16 cellular contexts compared by ENCODE assay signal in the genomic region with DNA sequence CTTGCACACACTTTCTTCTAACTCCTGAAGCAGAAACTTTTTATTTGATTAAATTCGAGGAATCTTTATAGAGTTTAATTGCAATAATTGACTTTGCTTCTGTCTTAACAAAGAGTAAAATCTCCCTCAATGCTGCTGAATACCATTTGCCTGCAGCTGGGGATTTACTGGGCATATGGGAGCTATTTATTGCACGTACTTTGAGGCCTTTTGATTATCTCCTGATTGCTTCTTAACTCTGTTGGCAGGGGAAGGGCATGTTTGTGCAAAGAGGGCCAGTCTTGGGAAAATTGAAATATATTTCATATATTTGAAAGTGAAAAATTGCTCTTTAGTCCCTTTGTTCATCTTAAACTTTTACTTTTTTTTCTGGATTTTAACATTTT.
DNase-seq lines count a peak whose midpoint lies in the region; ATAC-seq and TF ChIP-seq lines count a peak whose summit lies in the region.
"Had no signal": no experiment of that assay in that cellular context is flagged by ENCODE, and none has a peak within 500 bp of the region (broad histone marks: within the 10 kb centered on the region; RNA-seq: fewer than 3 reads in every experiment).

No MANE protein-coding gene starts in this region.

- intact Hi-C loops in Calu3 (cut with micrococcal nuclease; ENCODE audit: unreplicated experiment) = no loop called here
- intact Hi-C loops in stomach (cut with DNase I; ENCODE audit: low total_unique reads) = no loop called here

- peak overlapping the region; percentile 1 for H3K27ac Mint-ChIP-seq in neural progenitor cell
- no peak overlapping the region for H3K27ac Mint-ChIP-seq in Calu3 (ENCODE audit: unreplicated experiment)

- H3F3A ChIP-seq in neural progenitor cell (ENCODE audit: low read depth) = no peaks in the 10 kb centered on the region

- whole genome bisulfite sequencing in stomach, 5 donors = 74 to 89% (median 86%) methylated on average over 2 of the region's 2 CpGs

- H3K9me3 Mint-ChIP-seq in neural progenitor cell (peaks cover 4% of the 10 kb centered on the region), Calu3 (ENCODE audit: low read depth, unreplicated experiment) (no peaks in the 10 kb centered on the region)
- H3K9me3 Mint-ChIP-seq: activated CD8-positive, alpha-beta T cell treated with anti-CD3 and anti-CD28 coated beads for 36 hours had no signal

- H3K27me3 Mint-ChIP-seq in neural progenitor cell (ENCODE audit: insufficient read depth, low read depth) (peaks cover 9% of the 10 kb centered on the region), Calu3 (ENCODE audit: unreplicated experiment) (no peaks in the 10 kb centered on the region)
- H3K27me3 Mint-ChIP-seq: activated CD8-positive, alpha-beta T cell treated with anti-CD3 and anti-CD28 coated beads for 36 hours had no signal

- H3K36me3 Mint-ChIP-seq in neural progenitor cell = peaks cover 3% of the 10 kb centered on the region
- H3K36me3 Mint-ChIP-seq in Calu3 (ENCODE audit: insufficient read depth, unreplicated experiment) = peaks cover 30% of the 10 kb centered on the region

- CTCF ChIA-PET in AG04450 (lab: Charles Lee) (no interaction called here), Calu3 (lab: Charles Lee) (no interaction called here)

- H3K4me1 Mint-ChIP-seq in neural progenitor cell = peaks cover 37% of the 10 kb centered on the region
- H3K4me1 Mint-ChIP-seq in Calu3 (ENCODE audit: low read depth, unreplicated experiment) = peaks cover 21% of the 10 kb centered on the region

- no peaks in the 10 kb centered on the region for H3K27me3 ChIP-seq in AG04450 (ENCODE audit: control insufficient read depth, insufficient read depth, low read length)
- H3K27me3 ChIP-seq in neural progenitor cell = no peaks in the 10 kb centered on the region
- H3K27me3 ChIP-seq in stomach = no peaks in the 10 kb centered on the region
- H3K27me3 ChIP-seq: pancreas, Peyer's patch had no signal

- DNase-seq in AG04450 (ENCODE audit: low read depth, low spot score) (no peak), GM04504 (ENCODE audit: low read depth) (peak; percentile 4), neural progenitor cell (ENCODE audit: low spot score) (no peak), Calu3 (no peak), stomach (no peak)
- DNase-seq: activated CD8-positive, alpha-beta T cell treated with anti-CD3 and anti-CD28 coated beads for 36 hours; activated naive CD4-positive, alpha-beta T cell treated with Interleukin-2 at 50 U/mL for 16 hours; KG1; midbrain; NCI-H345; SW 1271 had no signal

- H3K9me3 ChIP-seq in AG04450 (ENCODE audit: control insufficient read depth, insufficient read depth, low read length) (peaks cover 7% of the 10 kb centered on the region; the same call in 1 of the 2 replicates), neural progenitor cell (ENCODE audit: low read depth) (no peaks in the 10 kb centered on the region), stomach (no peaks in the 10 kb centered on the region)
- H3K9me3 ChIP-seq: pancreas, Peyer's patch had no signal

- TF ChIP-seq POLR2A in stomach (IDR thresholded peaks at IDR 0.05) = no peak

- peak overlapping the region; percentile 85 for H3K27ac ChIP-seq in AG04450 (ENCODE audit: low read depth, low read length)
- peak overlapping the region; percentile 37 for H3K27ac ChIP-seq in angular gyrus (ENCODE audit: low read depth, low read length)
- H3K27ac ChIP-seq in neural progenitor cell = no peak overlapping the region
- H3K27ac ChIP-seq in stomach = peak overlapping the region in 1 of 5 donors; percentile 89
- H3K27ac ChIP-seq: C4-2B had no signal

- peaks cover 4% of the 10 kb centered on the region for H4K20me1 ChIP-seq in neural progenitor cell (ENCODE audit: low read depth)

- no peaks in the 10 kb centered on the region for H3K79me2 ChIP-seq in neural progenitor cell (ENCODE audit: low read depth)

- H3K4me2 ChIP-seq in neural progenitor cell = no peak overlapping the region

- TF ChIP-seq CTCF in AG04450 (IDR thresholded peaks at IDR 0.05; ENCODE audit: low read depth, low read length) = no peak
- no peak for TF ChIP-seq CTCF in neural progenitor cell (IDR thresholded peaks at IDR 0.05)
- no peak for TF ChIP-seq CTCF in Calu3 (IDR thresholded peaks at IDR 0.05; ENCODE audit: unreplicated experiment)
- TF ChIP-seq CTCF in stomach (IDR thresholded peaks at IDR 0.05) = no peak

- H2AFZ ChIP-seq in neural progenitor cell (replicated peaks) = no peak overlapping the region

- H3K4me1 ChIP-seq in neural progenitor cell (peaks cover 21% of the 10 kb centered on the region), stomach (peaks cover 14 to 24% (median 20%) of the 10 kb centered on the region in 4 donors)
- H3K4me1 ChIP-seq: pancreas had no signal

- POLR2A ChIA-PET in AG04450 (lab: Yijun Ruan, JAX) = interaction anchor here (1.0 kb wide), 1 partner anchor 42 kb away, joined by 3 read pairs; no protein-coding TSS in a partner anchor

- H3K9ac ChIP-seq in neural progenitor cell = no peak overlapping the region

- no peak for TF ChIP-seq EP300 in stomach (IDR thresholded peaks at IDR 0.05)

- no peak for ATAC-seq in GM18511 (IDR thresholded peaks at IDR 0.05; ENCODE audit: unreplicated experiment)
- ATAC-seq: activated CD8-positive, alpha-beta T cell treated with anti-CD3 and anti-CD28 coated beads for 36 hours had no signal

- no peaks in the 10 kb centered on the region for H3K36me3 ChIP-seq in neural progenitor cell
- H3K36me3 ChIP-seq in stomach = peaks cover 0 to 29% (median 21%) of the 10 kb centered on the region in 4 donors

- BruUV-seq in Calu3 (replicated peaks; lab: Mats Ljungman, UMichigan) = no TSS peak

- no peak overlapping the region for H3K4me3 Mint-ChIP-seq in neural progenitor cell
- no peak overlapping the region for H3K4me3 Mint-ChIP-seq in Calu3 (ENCODE audit: low read depth, unreplicated experiment)
- H3K4me3 Mint-ChIP-seq: activated CD8-positive, alpha-beta T cell treated with anti-CD3 and anti-CD28 coated beads for 36 hours had no signal

- H3K4me3 ChIP-seq in AG04450 (ENCODE audit: low read depth, low read length) (no peak overlapping the region), neural progenitor cell (no peak overlapping the region), stomach (no peak overlapping the region)
- H3K4me3 ChIP-seq: pancreas, Peyer's patch had no signal
